Comparison of ENCODE assay signal across 11 cellular contexts in genomic region chr18:26551217-26551708, GRCh38. TPM values are rescaled to one million over a fixed set of nuclear protein-coding genes. Genes with fewer than 3 reads are reported as not detected.
DNase-seq lines count a peak whose midpoint lies in the region; ATAC-seq and TF ChIP-seq lines count a peak whose summit lies in the region.
"Had no signal": no experiment of that assay in that cellular context is flagged by ENCODE, and none has a peak within 500 bp of the region (broad histone marks: within the 10 kb centered on the region; RNA-seq: fewer than 3 reads in every experiment).

No MANE protein-coding gene starts in this region.

- H3K27ac Mint-ChIP-seq in natural killer cell (no peak overlapping the region), neural progenitor cell (no peak overlapping the region), HFFc6 (no peak overlapping the region)
- no peak overlapping the region for H3K27ac Mint-ChIP-seq in natural killer cell treated with Interleukin-12 subunit alpha and Interleukin-12 subunit beta and Interleukin-15 and Interleukin-18, amount 100 ng/mL, for 72 hours
- no peak overlapping the region for H3K27ac Mint-ChIP-seq in activated CD4-positive, alpha-beta T cell treated with anti-CD3 and anti-CD28 coated beads for 36 hours

- peaks cover 31% of the 10 kb centered on the region for H4K20me1 ChIP-seq in neural progenitor cell (ENCODE audit: low read depth)

- POLR2A ChIA-PET in activated CD4-positive, alpha-beta T cell treated with anti-CD3 and anti-CD28 coated beads for 36 hours (lab: Charles Lee): no interaction called here

- H3K9me3 Mint-ChIP-seq in natural killer cell (no peaks in the 10 kb centered on the region), neural progenitor cell (peaks cover 2% of the 10 kb centered on the region), HFFc6 (no peaks in the 10 kb centered on the region)
- H3K9me3 Mint-ChIP-seq in natural killer cell treated with Interleukin-12 subunit alpha and Interleukin-12 subunit beta and Interleukin-15 and Interleukin-18, amount 100 ng/mL, for 72 hours: no peaks in the 10 kb centered on the region
- H3K9me3 Mint-ChIP-seq in activated CD4-positive, alpha-beta T cell treated with anti-CD3 and anti-CD28 coated beads for 36 hours (ENCODE audit: low read depth): no peaks in the 10 kb centered on the region

- H3F3A ChIP-seq in neural progenitor cell (ENCODE audit: low read depth): peaks cover 43% of the 10 kb centered on the region

- peaks cover 30 to 46% of the 10 kb centered on the region in 2 donors for H3K27me3 Mint-ChIP-seq in natural killer cell (ENCODE audit: low read depth in 2 of 2)
- H3K27me3 Mint-ChIP-seq in natural killer cell treated with Interleukin-12 subunit alpha and Interleukin-12 subunit beta and Interleukin-15 and Interleukin-18, amount 100 ng/mL, for 72 hours: peaks cover 27 to 36% of the 10 kb centered on the region in 2 donors
- peaks cover 25% of the 10 kb centered on the region for H3K27me3 Mint-ChIP-seq in neural progenitor cell (ENCODE audit: insufficient read depth, low read depth)
- H3K27me3 Mint-ChIP-seq in activated CD4-positive, alpha-beta T cell treated with anti-CD3 and anti-CD28 coated beads for 36 hours: peaks cover 50% of the 10 kb centered on the region
- peaks cover 11% of the 10 kb centered on the region for H3K27me3 Mint-ChIP-seq in HFFc6 (ENCODE audit: insufficient read depth)

- ATAC-seq in natural killer cell (no peak), HG02970 (IDR thresholded peaks at IDR 0.05; ENCODE audit: low FRiP score, unreplicated experiment) (no peak)
- no peak for ATAC-seq in natural killer cell treated with Interleukin-12 subunit alpha and Interleukin-12 subunit beta and Interleukin-15 and Interleukin-18, amount 100 ng/mL, for 72 hours
- ATAC-seq in activated CD4-positive, alpha-beta T cell treated with anti-CD3 and anti-CD28 coated beads for 36 hours: no peak

- H3K27ac ChIP-seq in epithelial cell of prostate (peak overlapping the region; percentile 94), neural progenitor cell (no peak overlapping the region)

- H3K36me3 Mint-ChIP-seq in natural killer cell: no peaks in the 10 kb centered on the region
- no peaks in the 10 kb centered on the region for H3K36me3 Mint-ChIP-seq in natural killer cell treated with Interleukin-12 subunit alpha and Interleukin-12 subunit beta and Interleukin-15 and Interleukin-18, amount 100 ng/mL, for 72 hours
- peaks cover 4% of the 10 kb centered on the region for H3K36me3 Mint-ChIP-seq in neural progenitor cell
- H3K36me3 Mint-ChIP-seq in activated CD4-positive, alpha-beta T cell treated with anti-CD3 and anti-CD28 coated beads for 36 hours (ENCODE audit: low read depth): peaks cover 8% of the 10 kb centered on the region
- peaks cover 4% of the 10 kb centered on the region; the same call in 1 of the 2 replicates for H3K36me3 Mint-ChIP-seq in HFFc6 (ENCODE audit: low read depth)

- H3K79me2 ChIP-seq in neural progenitor cell (ENCODE audit: low read depth): peaks cover 4% of the 10 kb centered on the region

- peak overlapping the region; percentile 78 for H3K4me3 ChIP-seq in neural progenitor cell

- H3K4me3 Mint-ChIP-seq in natural killer cell (peak overlapping the region; percentile 30), neural progenitor cell (peak overlapping the region; percentile 78), HFFc6 (no peak overlapping the region)
- no peak overlapping the region for H3K4me3 Mint-ChIP-seq in natural killer cell treated with Interleukin-12 subunit alpha and Interleukin-12 subunit beta and Interleukin-15 and Interleukin-18, amount 100 ng/mL, for 72 hours
- H3K4me3 Mint-ChIP-seq in activated CD4-positive, alpha-beta T cell treated with anti-CD3 and anti-CD28 coated beads for 36 hours: no peak overlapping the region

- H3K9me3 ChIP-seq in neural progenitor cell (ENCODE audit: low read depth): no peaks in the 10 kb centered on the region

- H3K4me2 ChIP-seq in neural progenitor cell: peak overlapping the region; percentile 95

- intact Hi-C loops in natural killer cell (cut with micrococcal nuclease): no loop called here
- intact Hi-C loops in activated CD4-positive, alpha-beta T cell treated with anti-CD3 and anti-CD28 coated beads for 36 hours (cut with DNase I, micrococcal nuclease): loop anchor here in 1 of 2 experiments (5.0 kb wide), 1 partner anchor 106 kb away; no protein-coding TSS in a partner anchor

- peaks cover 38% of the 10 kb centered on the region for H3K4me1 ChIP-seq in neural progenitor cell

- TF ChIP-seq CTCF in natural killer cell (IDR thresholded peaks at IDR 0.05) (no peak), neural progenitor cell (IDR thresholded peaks at IDR 0.05) (no peak), HFFc6 (IDR thresholded peaks at IDR 0.05) (no peak)

- H3K27me3 ChIP-seq in neural progenitor cell: peaks cover 91% of the 10 kb centered on the region

- no peak overlapping the region for H3K9ac ChIP-seq in neural progenitor cell

- no peaks in the 10 kb centered on the region for H3K36me3 ChIP-seq in neural progenitor cell

- no peak overlapping the region for H2AFZ ChIP-seq in neural progenitor cell (replicated peaks)

- DNase-seq in natural killer cell: no peak
- no peak for DNase-seq in natural killer cell treated with Interleukin-12 subunit alpha and Interleukin-12 subunit beta and Interleukin-15 and Interleukin-18, amount 100 ng/mL, for 72 hours (ENCODE audit: low spot score)
- DNase-seq in epithelial cell of prostate (ENCODE audit: low read depth, low spot score): no peak
- DNase-seq in neural progenitor cell (ENCODE audit: low spot score): no peak
- no peak for DNase-seq in activated CD4-positive, alpha-beta T cell treated with anti-CD3 and anti-CD28 coated beads for 36 hours
- DNase-seq in HFFc6: no peak
- no peak for DNase-seq in mesenteric fat pad (ENCODE audit: low spot score)
- DNase-seq: cerebellar nuclear complex, NCI-H1930, T1000 had no signal

- peaks cover 11 to 23% of the 10 kb centered on the region in 2 donors for H3K4me1 Mint-ChIP-seq in natural killer cell
- peaks cover 3 to 10% of the 10 kb centered on the region in 2 donors for H3K4me1 Mint-ChIP-seq in natural killer cell treated with Interleukin-12 subunit alpha and Interleukin-12 subunit beta and Interleukin-15 and Interleukin-18, amount 100 ng/mL, for 72 hours (ENCODE audit: low read depth in 2 of 2)
- H3K4me1 Mint-ChIP-seq in neural progenitor cell: peaks cover 28% of the 10 kb centered on the region
- peaks cover 15% of the 10 kb centered on the region for H3K4me1 Mint-ChIP-seq in activated CD4-positive, alpha-beta T cell treated with anti-CD3 and anti-CD28 coated beads for 36 hours
- H3K4me1 Mint-ChIP-seq in HFFc6 (ENCODE audit: low read depth): peaks cover 18% of the 10 kb centered on the region

- CTCF ChIA-PET in activated CD4-positive, alpha-beta T cell treated with anti-CD3 and anti-CD28 coated beads for 36 hours (lab: Charles Lee): no interaction called here

RNA-seq across cellular contexts. Expression of gene KCTD1, which starts 2.9 kb away (rescaled TPM):
- total RNA-seq in natural killer cell (1 to 10 TPM; 3.8 to 5.8 (median 5.7) TPM), neural progenitor cell (ENCODE audit: low replicate concordance) (14.7 and 17.1 TPM in 2 replicates), mesenteric fat pad (5.9 TPM)
- 1 to 10 TPM; 4.0 to 4.5 TPM for total RNA-seq in natural killer cell treated with Interleukin-12 subunit alpha and Interleukin-12 subunit beta and Interleukin-15 and Interleukin-18, amount 100 ng/mL, for 72 hours
- 1 to 10 TPM; 3.2 to 4.2 TPM for total RNA-seq in activated CD4-positive, alpha-beta T cell treated with anti-CD3 and anti-CD28 coated beads for 36 hours
- total RNA-seq in HFFc6 (2021; fragmentation: NEBNext Ultra II Directional; extraction: Animal tissue kit (Norgen Biotek cat#: 25700)): 10 to 100 TPM; 14.7 to 18.5 (median 17.7) TPM

Comparison
In these comparisons a context has a peak if more than half of its experiments do, and no peak if none do; other contexts are left out.
1. H3K4me3 Mint-ChIP-seq: peak in natural killer cell (single experiment) and neural progenitor cell (single experiment); none in natural killer cell treated with Interleukin-12 subunit alpha and Interleukin-12 subunit beta and Interleukin-15 and Interleukin-18, amount 100 ng/mL, for 72 hours (single experiment), activated CD4-positive, alpha-beta T cell treated with anti-CD3 and anti-CD28 coated beads for 36 hours (single experiment) and HFFc6 (single experiment).